24 cellular contexts compared by ENCODE assay signal in genomic region chr5:57341380-57341979, GRCh38.
"Had no signal": no experiment of that assay in that cellular context is flagged by ENCODE, and none has a peak within 500 bp of the region (broad histone marks: within the 10 kb centered on the region; RNA-seq: fewer than 3 reads in every experiment).

No MANE protein-coding gene starts in this region.

- H3K36me3 ChIP-seq: breast epithelium, SJCRH30 had no signal

- H3K27me3 Mint-ChIP-seq: activated T-helper 17 cell treated with anti-CD3 and anti-CD28 coated beads, Interleukin-2, amount 50 U/mL, for 72 hours had no signal

- H3K4me3 ChIP-seq: breast epithelium, SJCRH30 had no signal

- H3K36me3 Mint-ChIP-seq: activated naive CD8-positive, alpha-beta T cell had no signal

- H3K4me3 Mint-ChIP-seq: activated CD4-positive, alpha-beta memory T cell treated with anti-CD3 and anti-CD28 coated beads, Interleukin-2, amount 10 ng/mL, durations not matched to agents 7 days and 5 days; activated naive CD4-positive, alpha-beta T cell treated with anti-CD3 and anti-CD28 coated beads for 36 hours; activated naive CD8-positive, alpha-beta T cell; activated T-helper 17 cell treated with anti-CD3 and anti-CD28 coated beads, Interleukin-2, amount 50 U/mL, for 72 hours had no signal

- DNase-seq: activated CD4-positive, alpha-beta memory T cell treated with anti-CD3 and anti-CD28 coated beads, Interleukin-2, amount 10 ng/mL, durations not matched to agents 7 days and 5 days; activated CD4-positive, alpha-beta T cell treated with anti-CD3 and anti-CD28 coated beads, Interleukin-2, amount 50 U/mL, for 1 hour; activated CD4-positive, CD25-positive, alpha-beta regulatory T cell; activated gamma-delta T cell; activated naive CD4-positive, alpha-beta T cell treated with anti-CD3 and anti-CD28 coated beads for 36 hours; activated T-cell treated with anti-CD3 and anti-CD28 coated beads for 4 hours; activated T-cell treated with anti-CD3 and anti-CD28 coated beads, Interleukin-2, amount 50 U/mL, for 48 hours; central memory CD4-positive, alpha-beta T cell; NCI-H1048; NCI-H146; NCI-H1930; NCI-H2107; NCI-H2171 treated with DMSO at 0.1 percent for 48 hours; NCI-H345; NCI-H510A; NCI-H526 treated with DMSO at 0.1 percent for 48 hours; NCI-H82; Right ventricle myocardium superior; SJCRH30; SK-N-SH; T-helper 1 cell had no signal

- H3K9me3 Mint-ChIP-seq: activated CD4-positive, alpha-beta memory T cell treated with anti-CD3 and anti-CD28 coated beads, Interleukin-2, amount 10 ng/mL, durations not matched to agents 7 days and 5 days; activated naive CD4-positive, alpha-beta T cell treated with anti-CD3 and anti-CD28 coated beads for 36 hours had no signal

- H3K4me1 Mint-ChIP-seq: activated CD4-positive, alpha-beta memory T cell treated with anti-CD3 and anti-CD28 coated beads, Interleukin-2, amount 10 ng/mL, durations not matched to agents 7 days and 5 days; activated T-helper 17 cell treated with anti-CD3 and anti-CD28 coated beads, Interleukin-2, amount 50 U/mL, for 72 hours had no signal

- H3K9me3 ChIP-seq: breast epithelium, SJCRH30, SK-N-SH had no signal

- H3K27ac Mint-ChIP-seq: activated CD4-positive, alpha-beta memory T cell treated with anti-CD3 and anti-CD28 coated beads, Interleukin-2, amount 10 ng/mL, durations not matched to agents 7 days and 5 days; activated naive CD4-positive, alpha-beta T cell treated with anti-CD3 and anti-CD28 coated beads for 36 hours; activated naive CD8-positive, alpha-beta T cell; activated T-helper 17 cell treated with anti-CD3 and anti-CD28 coated beads, Interleukin-2, amount 50 U/mL, for 72 hours had no signal

- H3K27me3 ChIP-seq: breast epithelium, SJCRH30 had no signal

- H3K4me1 ChIP-seq: breast epithelium, SJCRH30 had no signal
